8 cellular contexts compared by ENCODE assay signal in the genomic region with DNA sequence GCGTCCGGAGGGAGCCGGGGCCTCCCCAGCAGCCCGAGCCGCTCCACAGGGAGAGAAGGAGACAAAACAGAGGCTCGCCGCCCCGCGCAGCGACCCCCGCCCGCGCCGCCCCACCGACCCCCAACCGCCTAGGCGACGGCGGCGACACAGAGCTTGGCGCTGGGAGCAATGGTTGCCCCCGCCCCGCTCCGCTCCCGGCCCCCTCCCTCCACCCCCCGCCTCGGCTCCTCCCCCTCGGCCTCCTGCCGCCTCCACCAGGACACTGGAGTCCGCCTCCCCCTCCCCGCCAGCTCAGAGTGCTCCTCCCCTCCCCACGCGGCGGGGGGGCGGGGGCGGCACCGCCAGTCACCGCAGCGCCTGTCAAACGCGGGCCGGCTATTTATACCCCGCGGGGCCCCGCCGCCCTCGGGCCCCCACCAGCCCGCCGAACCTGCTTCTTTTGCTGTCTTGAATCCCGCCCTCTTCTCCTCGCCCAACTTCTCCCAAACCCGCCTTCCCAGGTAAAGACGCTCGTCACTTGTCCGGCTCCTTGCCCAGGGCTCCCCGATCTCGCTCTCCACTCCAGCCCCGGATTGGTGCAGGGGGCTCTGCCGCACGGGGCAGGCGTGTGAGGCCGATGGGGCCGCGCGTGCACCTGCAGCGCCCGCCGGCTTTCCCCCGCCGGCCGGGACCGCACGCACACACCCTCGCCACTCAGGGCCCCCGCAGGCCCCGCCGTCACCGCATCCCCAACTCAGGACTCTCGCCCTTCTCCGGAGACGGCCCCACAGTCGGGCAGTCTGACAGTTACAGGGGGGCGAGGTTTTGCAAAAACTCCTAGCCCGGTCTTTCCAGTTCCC. TPM values are rescaled to one million over a fixed set of nuclear protein-coding genes. Genes with fewer than 3 reads are reported as not detected.
A peak's percentile ranks its signal among the peaks of the same experiment; 100 is the strongest.
DNase-seq lines count a peak whose midpoint lies in the region; ATAC-seq and TF ChIP-seq lines count a peak whose summit lies in the region.

A gene (minus strand): TSS at position 170 of the 839 bp plus-strand sequence. CDS start 39,517 bp downstream, outside the sequence.

- DNase-seq in D341Med (ENCODE audit: low spot score) (peak; percentile 93), HuH-7.5 (ENCODE audit: low spot score) (peak; percentile 73), OCI-LY7 (ENCODE audit: low spot score) (peak; percentile 91), activated T-cell treated with anti-CD3 and anti-CD28 coated beads for 4 hours (peak; percentile 82), epithelial cell of esophagus (ENCODE audit: low read depth) (peak; percentile 96), mucosa of descending colon (peak; percentile 94 to 95 (median 94))
- DNase-seq in stimulated activated CD8-positive, alpha-beta memory T cell treated with anti-CD3 and anti-CD28 coated beads, Interleukin-4, amount 100 ng/mL, for 1 hour (ENCODE audit: low read depth in 2 of 2, low spot score in 1 of 2), result peak; percentile 46 to 63

- POLR2A ChIA-PET in OCI-LY7 (lab: Charles Lee), result interaction anchor here (0.6 to 2.0 kb wide), 10 partner anchors 16 to 242 kb away, joined by 3 to 8 read pairs (median 4); a partner anchor contains a TSS

- H3K79me2 ChIP-seq in OCI-LY7 (ENCODE audit: insufficient read depth, low read depth, low read length), result peaks cover 33% of the 10 kb centered on the region

- peak; percentile 43 for ATAC-seq in GM21528 (IDR thresholded peaks at IDR 0.05; ENCODE audit: low FRiP score, unreplicated experiment)
- peak; percentile 85 for ATAC-seq in mucosa of descending colon

- peak within 1 kb of the TSS; percentile 89 for H3K27ac ChIP-seq in OCI-LY7 (ENCODE audit: low read depth, low read length, poor library complexity, severe bottlenecking)

- H3K4me1 ChIP-seq in OCI-LY7 (ENCODE audit: insufficient read depth, low read length, poor library complexity, severe bottlenecking) (peaks cover 28% of the 10 kb centered on the region), mucosa of descending colon (ENCODE audit: low read depth) (peaks cover 11% of the 10 kb centered on the region)

- H3K4me2 ChIP-seq in OCI-LY7 (ENCODE audit: low read length), result peak within 1 kb of the TSS; percentile 90

- peak within 1 kb of the TSS; percentile 85 for H2AFZ ChIP-seq in OCI-LY7 (ENCODE audit: low read length)

- H3K4me3 ChIP-seq in OCI-LY7 (ENCODE audit: low read depth, low read length, poor library complexity, severe bottlenecking) (peak within 1 kb of the TSS; percentile 83), epithelial cell of esophagus (ENCODE audit: low read length) (peak within 1 kb of the TSS; percentile 81), mucosa of descending colon (peak within 1 kb of the TSS; percentile 91)

- H3K9me2 ChIP-seq in OCI-LY7 (ENCODE audit: insufficient read depth, low read length), result no peaks in the 10 kb centered on the region

- intact Hi-C loops in OCI-LY7 (cut with micrococcal nuclease; ENCODE audit: unreplicated experiment) (loop anchor here (1.0 to 5.0 kb wide), 6 partner anchors 78 to 380 kb away; a partner anchor contains a TSS), mucosa of descending colon (cut with DNase I, micrococcal nuclease) (no loop called here)

- no TSS peak for BruUV-seq in OCI-LY7 (replicated peaks; lab: Mats Ljungman, UMichigan)

- CTCF ChIA-PET in OCI-LY7 (lab: Charles Lee; ENCODE audit: unreplicated experiment), result interaction anchor here (0.5 to 0.7 kb wide), 3 partner anchors 21 to 719 kb away, joined by 3 to 5 read pairs (median 4); no protein-coding TSS in a partner anchor

- H3K9me3 ChIP-seq in OCI-LY7 (ENCODE audit: low read length), result no peaks in the 10 kb centered on the region
- H3K9me3 ChIP-seq in mucosa of descending colon, result no peaks in the 10 kb centered on the region

- TF ChIP-seq CTCF in OCI-LY7 (conservative IDR thresholded peaks at IDR 0.05; ENCODE audit: low read length) (no peak), epithelial cell of esophagus (IDR thresholded peaks at IDR 0.05; ENCODE audit: insufficient read depth, low read depth, low read length, missing control alignments) (no peak), mucosa of descending colon (IDR thresholded peaks at IDR 0.05) (no peak)

- peaks cover 19% of the 10 kb centered on the region; the same call in 1 of the 2 replicates for H4K20me1 ChIP-seq in OCI-LY7 (ENCODE audit: insufficient read depth, low read length)

- no peaks in the 10 kb centered on the region for H3K36me3 ChIP-seq in OCI-LY7 (ENCODE audit: insufficient read depth, low read length)
- H3K36me3 ChIP-seq in mucosa of descending colon (ENCODE audit: low read depth), result no peaks in the 10 kb centered on the region

RNA-seq across cellular contexts. Expression of the gene that starts here (rescaled TPM):
- 49.1 and 49.6 TPM in 2 replicates for total RNA-seq in OCI-LY7 (2014; rRNA removed; shearing (Covaris generic))
- total RNA-seq in OCI-LY7 (2022), result 57.0 and 62.0 TPM in 2 replicates
- total RNA-seq in mucosa of descending colon, result 10 to 100 TPM; 34.9 to 67.2 (median 51.9) TPM

Comparison
In these comparisons a context has a peak if more than half of its experiments do, and no peak if none do; other contexts are left out.
1. Peak in every context shown above with its lines: DNase-seq, ATAC-seq, H3K4me3 ChIP-seq and H3K27ac ChIP-seq.